Comparison of ENCODE assay signal across 33 cellular contexts in genomic region chr17:82079001-82079677, GRCh38.
"Had no signal": no experiment of that assay in that cellular context is flagged by ENCODE, and none has a peak within 500 bp of the region (broad histone marks: within the 10 kb centered on the region; RNA-seq: fewer than 3 reads in every experiment).

No MANE protein-coding gene starts in this region.

- H3K36me3 Mint-ChIP-seq: activated naive CD4-positive, alpha-beta T cell treated with anti-CD3 and anti-CD28 coated beads, Interleukin-2, amount 50 U/mL, for 72 hours had no signal

- FAIRE-seq: bronchial epithelial cell, TTC549 had no signal

- DNase-seq: activated CD4-positive, alpha-beta T cell treated with anti-CD3 and anti-CD28 coated beads for 36 hours; activated CD4-positive, alpha-beta T cell treated with anti-CD3 and anti-CD28 coated beads, Interleukin-2, amount 10 ng/mL, durations not matched to agents 7 days and 5 days; activated CD4-positive, alpha-beta T cell treated with anti-CD3 and anti-CD28 coated beads, Interleukin-2, amount 50 U/mL, for 48 hours; activated CD8-positive, alpha-beta memory T cell treated with anti-CD3 and anti-CD28 coated beads, Interleukin-2, amount 50 U/mL, for 4 hours; activated gamma-delta T cell treated with Interleukin-2 at 50 U/mL for 16 hours; activated naive CD4-positive, alpha-beta T cell treated with anti-CD3 and anti-CD28 coated beads for 36 hours; activated T-cell treated with anti-CD3 and anti-CD28 coated beads for 4 hours; activated T-cell treated with anti-CD3 and anti-CD28 coated beads, Interleukin-2, amount 50 U/mL, for 4 hours; adrenal gland; caudate nucleus; cerebellar nuclear complex; MM.1S; MV-4-11; NCI-H1092; NCI-H1436 treated with DMSO at 0.1 percent for 48 hours; NCI-H1694 treated with DMSO at 0.1 percent for 48 hours; NCI-H2029; NCI-H2107; NCI-H2171; NCI-H446; NCI-H510A treated with DMSO at 0.1 percent for 48 hours; NCI-H69; SHP77; SJCRH30 had no signal

- H3K27me3 ChIP-seq: adrenal gland, SJCRH30 had no signal

- H3K4me1 ChIP-seq: adrenal gland, SJCRH30 had no signal

- H3K9me3 ChIP-seq: adrenal gland, SJCRH30 had no signal

- H3K27me3 Mint-ChIP-seq: activated CD4-positive, alpha-beta T cell treated with anti-CD3 and anti-CD28 coated beads for 36 hours; brain had no signal

- ATAC-seq: activated CD4-positive, alpha-beta T cell treated with anti-CD3 and anti-CD28 coated beads for 36 hours; activated CD4-positive, CD25-positive, alpha-beta regulatory T cell treated with anti-CD3 and anti-CD28 coated beads, Interleukin-2, amount 50 U/mL, for 24 hours; activated naive CD4-positive, alpha-beta T cell treated with anti-CD3 and anti-CD28 coated beads, Interleukin-2, amount 50 U/mL, for 72 hours; activated T-cell treated with anti-CD3 and anti-CD28 coated beads, Interleukin-2, amount 50 U/mL, for 4 hours; Panc1; WTC11 had no signal

- H3K4me1 Mint-ChIP-seq: activated CD4-positive, alpha-beta T cell treated with anti-CD3 and anti-CD28 coated beads for 36 hours; activated CD4-positive, alpha-beta T cell treated with anti-CD3 and anti-CD28 coated beads, Interleukin-2, amount 10 ng/mL, durations not matched to agents 7 days and 5 days; brain; WTC11 had no signal

- H3K4me3 ChIP-seq: adrenal gland, SJCRH30, SK-N-MC had no signal

- H3K4me3 Mint-ChIP-seq: activated CD4-positive, alpha-beta T cell treated with anti-CD3 and anti-CD28 coated beads for 36 hours; activated CD4-positive, alpha-beta T cell treated with anti-CD3 and anti-CD28 coated beads, Interleukin-2, amount 10 ng/mL, durations not matched to agents 7 days and 5 days; activated naive CD4-positive, alpha-beta T cell treated with anti-CD3 and anti-CD28 coated beads for 36 hours; activated T-cell treated with anti-CD3 and anti-CD28 coated beads, Interleukin-2, amount 50 U/mL, for 4 hours; activated T-helper 1 cell treated with anti-CD3 and anti-CD28 coated beads, Interleukin-12 subunit alpha, Interleukin-12 subunit beta, Interleukin-2, Interleukin-4 antibody, amounts not matched to agents 30 ng/mL and 10 ng/mL and 1 ng/mL, durations not matched to agents 14 hours and 24 hours and 36 hours; brain; WTC11 had no signal

- H3K9me3 Mint-ChIP-seq: activated CD4-positive, alpha-beta T cell treated with anti-CD3 and anti-CD28 coated beads, Interleukin-2, amount 10 ng/mL, durations not matched to agents 7 days and 5 days; activated naive CD4-positive, alpha-beta T cell treated with anti-CD3 and anti-CD28 coated beads for 36 hours; activated naive CD4-positive, alpha-beta T cell treated with anti-CD3 and anti-CD28 coated beads, Interleukin-2, amount 50 U/mL, for 72 hours; activated T-cell treated with anti-CD3 and anti-CD28 coated beads, Interleukin-2, amount 50 U/mL, for 4 hours; activated T-helper 1 cell treated with anti-CD3 and anti-CD28 coated beads, Interleukin-12 subunit alpha, Interleukin-12 subunit beta, Interleukin-2, Interleukin-4 antibody, amounts not matched to agents 30 ng/mL and 10 ng/mL and 1 ng/mL, durations not matched to agents 14 hours and 24 hours and 36 hours; brain; WTC11 had no signal

- H3K27ac Mint-ChIP-seq: activated CD4-positive, alpha-beta T cell treated with anti-CD3 and anti-CD28 coated beads for 36 hours; activated CD4-positive, alpha-beta T cell treated with anti-CD3 and anti-CD28 coated beads, Interleukin-2, amount 10 ng/mL, durations not matched to agents 7 days and 5 days; activated naive CD4-positive, alpha-beta T cell treated with anti-CD3 and anti-CD28 coated beads for 36 hours; activated naive CD4-positive, alpha-beta T cell treated with anti-CD3 and anti-CD28 coated beads, Interleukin-2, amount 50 U/mL, for 72 hours; activated T-helper 1 cell treated with anti-CD3 and anti-CD28 coated beads, Interleukin-12 subunit alpha, Interleukin-12 subunit beta, Interleukin-2, Interleukin-4 antibody, amounts not matched to agents 30 ng/mL and 10 ng/mL and 1 ng/mL, durations not matched to agents 14 hours and 24 hours and 36 hours; brain; WTC11 had no signal

- H3K27ac ChIP-seq: adrenal gland, SJCRH30, SK-N-MC had no signal
